In genomic region chr2:37414470-37414949, GRCh38 we compare ENCODE assay signal across 8 cellular contexts.
DNase-seq lines count a peak whose midpoint lies in the region; ATAC-seq and TF ChIP-seq lines count a peak whose summit lies in the region.

No MANE protein-coding gene starts in this region.

- TF ChIP-seq EP300 in neural cell (conservative IDR thresholded peaks at IDR 0.05; ENCODE audit: poor library complexity, severe bottlenecking): peak; percentile 84

- H3K9me3 ChIP-seq in neural cell (ENCODE audit: low read length): no peaks in the 10 kb centered on the region

- H3K4me2 ChIP-seq in neural cell (ENCODE audit: low read length): peak overlapping the region; percentile 33

- H3K4me3 ChIP-seq in fibroblast of mammary gland (ENCODE audit: control insufficient read depth, low read depth, low read length) (no peak overlapping the region), neural cell (ENCODE audit: low read length) (peak overlapping the region; percentile 40)

- peak overlapping the region in 1 of 7 donors; percentile 21 for H3K27ac Mint-ChIP-seq in CD14-positive monocyte

- ATAC-seq in HG03025 (IDR thresholded peaks at IDR 0.05; ENCODE audit: low FRiP score, unreplicated experiment): no peak

- no peaks in the 10 kb centered on the region for H3K27me3 ChIP-seq in neural cell (ENCODE audit: insufficient read depth, low read depth, low read length)

- peak; percentile 93 for TF ChIP-seq RAD21 in neural cell (conservative IDR thresholded peaks at IDR 0.05)

- H2AFZ ChIP-seq in neural cell (ENCODE audit: low read depth, low read length): peak overlapping the region; percentile 1

- no peaks in the 10 kb centered on the region for H3K9me3 Mint-ChIP-seq in CD14-positive monocyte

- H3K36me3 Mint-ChIP-seq in CD14-positive monocyte: no peaks in the 10 kb centered on the region

- no peak overlapping the region for H3K9ac ChIP-seq in neural cell (ENCODE audit: low read length)

- H3F3A ChIP-seq in neural cell (ENCODE audit: insufficient read depth, low read length, poor library complexity, severe bottlenecking): no peaks in the 10 kb centered on the region

- peak overlapping the region; percentile 20 to 71 for H3K4me3 Mint-ChIP-seq in CD14-positive monocyte

- no peaks in the 10 kb centered on the region for H3K36me3 ChIP-seq in neural cell (ENCODE audit: insufficient read depth, low read length)

- H3K4me1 Mint-ChIP-seq in CD14-positive monocyte: peaks cover 14% of the 10 kb centered on the region

- H3K79me2 ChIP-seq in neural cell (replicated peaks; ENCODE audit: insufficient read depth, low read length): no peaks in the 10 kb centered on the region

- no peaks in the 10 kb centered on the region for H3K9me2 ChIP-seq in neural cell (ENCODE audit: insufficient read depth, low read length)

- H4K20me1 ChIP-seq in neural cell (ENCODE audit: insufficient read depth): no peaks in the 10 kb centered on the region

- H3K27ac ChIP-seq in neural cell (ENCODE audit: low read length): peak overlapping the region; percentile 49

- peaks cover 0 to 4% (median 0%) of the 10 kb centered on the region in 3 donors for H3K27me3 Mint-ChIP-seq in CD14-positive monocyte (ENCODE audit: low read depth in 3 of 3)

- intact Hi-C loops in CD14-positive monocyte (cut with micrococcal nuclease): loop anchor here (1.0 to 10.0 kb wide), 5 partner anchors 110 to 463 kb away; no protein-coding TSS in a partner anchor

- DNase-seq in CD14-positive monocyte (ENCODE audit: low spot score) (no peak), GM19238 (ENCODE audit: insufficient read length, low spot score) (peak; percentile 13), NCI-H1105 treated with DMSO at 0.1 percent for 48 hours (lab: John Stamatoyannopoulos, UW) (peak; percentile 58), SKM-1 treated with dmso at 0.1 percent for 144 hours (lab: John Stamatoyannopoulos, UW; ENCODE audit: unreplicated experiment) (peak; percentile 77), fibroblast of mammary gland (ENCODE audit: low read depth) (peak; percentile 81)
- no peak for DNase-seq in activated naive CD4-positive, alpha-beta T cell (lab: John Stamatoyannopoulos, UW)

- TF ChIP-seq CTCF in CD14-positive monocyte (IDR thresholded peaks at IDR 0.05) (peak; percentile 88), fibroblast of mammary gland (conservative IDR thresholded peaks at IDR 0.05; ENCODE audit: control insufficient read depth, insufficient read depth, low read depth, low read length) (peak; percentile 98), neural cell (IDR thresholded peaks at IDR 0.05; ENCODE audit: poor library complexity, severe bottlenecking) (peak; percentile 91)

TF ChIP-seq in neural cell, 6 proteins besides CTCF, POLR2A, EP300 and RAD21:
- TF ChIP-seq, protein P1, sequence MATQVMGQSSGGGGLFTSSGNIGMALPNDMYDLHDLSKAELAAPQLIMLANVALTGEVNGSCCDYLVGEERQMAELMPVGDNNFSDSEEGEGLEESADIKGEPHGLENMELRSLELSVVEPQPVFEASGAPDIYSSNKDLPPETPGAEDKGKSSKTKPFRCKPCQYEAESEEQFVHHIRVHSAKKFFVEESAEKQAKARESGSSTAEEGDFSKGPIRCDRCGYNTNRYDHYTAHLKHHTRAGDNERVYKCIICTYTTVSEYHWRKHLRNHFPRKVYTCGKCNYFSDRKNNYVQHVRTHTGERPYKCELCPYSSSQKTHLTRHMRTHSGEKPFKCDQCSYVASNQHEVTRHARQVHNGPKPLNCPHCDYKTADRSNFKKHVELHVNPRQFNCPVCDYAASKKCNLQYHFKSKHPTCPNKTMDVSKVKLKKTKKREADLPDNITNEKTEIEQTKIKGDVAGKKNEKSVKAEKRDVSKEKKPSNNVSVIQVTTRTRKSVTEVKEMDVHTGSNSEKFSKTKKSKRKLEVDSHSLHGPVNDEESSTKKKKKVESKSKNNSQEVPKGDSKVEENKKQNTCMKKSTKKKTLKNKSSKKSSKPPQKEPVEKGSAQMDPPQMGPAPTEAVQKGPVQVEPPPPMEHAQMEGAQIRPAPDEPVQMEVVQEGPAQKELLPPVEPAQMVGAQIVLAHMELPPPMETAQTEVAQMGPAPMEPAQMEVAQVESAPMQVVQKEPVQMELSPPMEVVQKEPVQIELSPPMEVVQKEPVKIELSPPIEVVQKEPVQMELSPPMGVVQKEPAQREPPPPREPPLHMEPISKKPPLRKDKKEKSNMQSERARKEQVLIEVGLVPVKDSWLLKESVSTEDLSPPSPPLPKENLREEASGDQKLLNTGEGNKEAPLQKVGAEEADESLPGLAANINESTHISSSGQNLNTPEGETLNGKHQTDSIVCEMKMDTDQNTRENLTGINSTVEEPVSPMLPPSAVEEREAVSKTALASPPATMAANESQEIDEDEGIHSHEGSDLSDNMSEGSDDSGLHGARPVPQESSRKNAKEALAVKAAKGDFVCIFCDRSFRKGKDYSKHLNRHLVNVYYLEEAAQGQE (IDR thresholded peaks at IDR 0.05; ENCODE audit: borderline replicate concordance): no peak
- TF ChIP-seq TAF1 (IDR thresholded peaks at IDR 0.05; ENCODE audit: low read depth): no peak
- no peak for TF ChIP-seq EZH2 (IDR thresholded peaks at IDR 0.05; ENCODE audit: borderline replicate concordance, insufficient read depth, low read length, poor library complexity, severe bottlenecking)
- peak; percentile 49 for TF ChIP-seq MXI1 (conservative IDR thresholded peaks at IDR 0.05; ENCODE audit: poor library complexity, severe bottlenecking)
- TF ChIP-seq POLR2AphosphoS5 (IDR thresholded peaks at IDR 0.05): peak; percentile 54
- peak; percentile 96 for TF ChIP-seq SMC3 (conservative IDR thresholded peaks at IDR 0.05; ENCODE audit: poor library complexity)

Comparison
In these comparisons a context has a peak if more than half of its experiments do, and no peak if none do; other contexts are left out.
1. DNase-seq: peak in GM19238 (single experiment), NCI-H1105 treated with DMSO at 0.1 percent for 48 hours (single experiment), SKM-1 treated with dmso at 0.1 percent for 144 hours (single experiment) and fibroblast of mammary gland (single experiment); none in CD14-positive monocyte (single experiment) and activated naive CD4-positive, alpha-beta T cell (0 of 4).
2. Peak in every context shown above with its lines, with median percentiles within 50 percentile points of each other: CTCF ChIP-seq.